Comparison of ENCODE assay signal across 8 cellular contexts in genomic region chr10:6203331-6204062, GRCh38.
DNase-seq lines count a peak whose midpoint lies in the region; ATAC-seq and TF ChIP-seq lines count a peak whose summit lies in the region.

No MANE protein-coding gene starts in this region.

- peak overlapping the region; percentile 74 for H3K27ac ChIP-seq in KOPT-K1 (ENCODE audit: low read depth, low read length, poor library complexity, severe bottlenecking)
- H3K27ac ChIP-seq in layer of hippocampus (ENCODE audit: low read depth, low read length), result peak overlapping the region; percentile 90

- DNase-seq in GM10248 (ENCODE audit: extremely low spot score), result peak; percentile 85
- DNase-seq in activated CD4-positive, CD25-positive, alpha-beta regulatory T cell treated with anti-CD3 and anti-CD28 coated beads, Interleukin-2, amount 50 U/mL, for 72 hours, result peak; percentile 72
- peak; percentile 67 for DNase-seq in choroid plexus epithelial cell (ENCODE audit: low read depth)
- DNase-seq in stimulated activated CD4-positive, alpha-beta T cell treated with anti-CD3 and anti-CD28 coated beads, Interleukin-4, amount 100 ng/mL, for 4 hours, result peak; percentile 27 to 55
- DNase-seq in pons (ENCODE audit: low spot score), result no peak

- H3K27me3 ChIP-seq in layer of hippocampus (ENCODE audit: control insufficient read depth, insufficient read depth, low read length), result no peaks in the 10 kb centered on the region

- TF ChIP-seq CTCF in GM10248 (IDR thresholded peaks at IDR 0.05; ENCODE audit: control extremely low read depth, extremely low read depth, low read depth, missing control alignments) (peak; percentile 61), choroid plexus epithelial cell (conservative IDR thresholded peaks at IDR 0.05; ENCODE audit: low read depth, low read length) (no peak)

- CTCF ChIA-PET in GM10248 (lab: Yijun Ruan, JAX), result interaction anchor here (0.8 to 5.7 kb wide), 50 partner anchors 9 to 212 kb away, joined by 3 to 136 read pairs (median 5); no protein-coding TSS in a partner anchor

- peaks cover 23% of the 10 kb centered on the region; the same call in 1 of the 2 replicates for H3K36me3 ChIP-seq in KOPT-K1 (ENCODE audit: insufficient read depth, low read length)

- peak overlapping the region; percentile 70 for H3K4me3 ChIP-seq in choroid plexus epithelial cell (ENCODE audit: low read depth, low read length)

- POLR2A ChIA-PET in GM10248 (lab: Yijun Ruan, JAX), result interaction anchor here (0.7 to 2.2 kb wide), 25 partner anchors 21 to 212 kb away, joined by 3 to 42 read pairs (median 5); no protein-coding TSS in a partner anchor

- H3K9me3 ChIP-seq in KOPT-K1 (ENCODE audit: insufficient read depth, low read length, poor library complexity, severe bottlenecking), result no peaks in the 10 kb centered on the region

- ATAC-seq in GM21825 (IDR thresholded peaks at IDR 0.05; ENCODE audit: unreplicated experiment), result peak; percentile 41
